Comparison of ENCODE assay signal across 9 cellular contexts in genomic region chr11:125123947-125124633, GRCh38. TPM values are rescaled to one million over a fixed set of nuclear protein-coding genes. Genes with fewer than 3 reads are reported as not detected.
DNase-seq lines count a peak whose midpoint lies in the region; ATAC-seq and TF ChIP-seq lines count a peak whose summit lies in the region.
"Had no signal": no experiment of that assay in that cellular context is flagged by ENCODE, and none has a peak within 500 bp of the region (broad histone marks: within the 10 kb centered on the region; RNA-seq: fewer than 3 reads in every experiment).

No MANE protein-coding gene starts in this region.

- H3K36me3 ChIP-seq in PC-9 (ENCODE audit: low read depth), result no peaks in the 10 kb centered on the region
- H3K36me3 ChIP-seq in body of pancreas (replicated peaks in 1 of 2; ENCODE audit: insufficient read depth in 1 of 2, low read depth in 2 of 2), result no peaks in the 10 kb centered on the region

- TF ChIP-seq POLR2A in body of pancreas (IDR thresholded peaks at IDR 0.05), result peak in 1 of 3 donors; percentile 17

- H3K4me1 ChIP-seq in PC-9 (replicated peaks; ENCODE audit: insufficient read depth) (peaks cover 14% of the 10 kb centered on the region), body of pancreas (peaks cover 9% of the 10 kb centered on the region)

- H3K4me2 ChIP-seq in PC-9, result peak overlapping the region; percentile 88

- peak overlapping the region; percentile 91 for H2AFZ ChIP-seq in PC-9

- H3K9me3 Mint-ChIP-seq in stimulated activated naive B cell treated with anti-CD40 and anti-IgM and Interleukin-4, amounts not matched to agents 10 μg/mL and 1 μg/mL and 100 μg/mL, for 72 hours, result peaks cover 0 to 4% of the 10 kb centered on the region in 2 donors

- peaks cover 0 to 6% of the 10 kb centered on the region in 2 donors for H3K4me1 Mint-ChIP-seq in stimulated activated naive B cell treated with anti-CD40 and anti-IgM and Interleukin-4, amounts not matched to agents 10 μg/mL and 1 μg/mL and 100 μg/mL, for 72 hours

- H3K4me3 ChIP-seq in PC-9 (peak overlapping the region; percentile 57), body of pancreas (no peak overlapping the region)
- H3K4me3 ChIP-seq: skin epidermis had no signal

- H3K9me2 ChIP-seq in PC-9 (ENCODE audit: insufficient read depth), result no peaks in the 10 kb centered on the region

- peaks cover 5% of the 10 kb centered on the region; the same call in 1 of the 2 replicates for H3F3A ChIP-seq in PC-9 (ENCODE audit: insufficient read depth, low read depth)

- H3K27me3 ChIP-seq in PC-9 (ENCODE audit: insufficient read depth, low read depth) (no peaks in the 10 kb centered on the region), body of pancreas (no peaks in the 10 kb centered on the region)

- H3K27ac ChIP-seq in PC-9 (peak overlapping the region; percentile 57), body of pancreas (peak overlapping the region in 2 of 4 donors; percentile 22 to 33)

- peak; percentile 80 for ATAC-seq in GM18498 (IDR thresholded peaks at IDR 0.05; ENCODE audit: unreplicated experiment)
- ATAC-seq in HG03457 (IDR thresholded peaks at IDR 0.05; ENCODE audit: unreplicated experiment), result peak; percentile 71
- ATAC-seq in body of pancreas, result peak; percentile 98
- ATAC-seq in stimulated activated naive B cell treated with anti-CD40 and anti-IgM and Interleukin-4, amounts not matched to agents 10 μg/mL and 1 μg/mL and 100 μg/mL, for 72 hours (replicated peaks), result peak; percentile 71 to 82
- no peak for ATAC-seq in HG03460 (IDR thresholded peaks at IDR 0.05; ENCODE audit: unreplicated experiment)

- POLR2A ChIA-PET in PC-9 (lab: Charles Lee; ENCODE audit: unreplicated experiment), result interaction anchor here (0.8 kb wide), 1 partner anchor 764 kb away, joined by 21 read pairs; no protein-coding TSS in a partner anchor

- H3K9me3 ChIP-seq in PC-9 (ENCODE audit: insufficient read depth, low read depth), result no peaks in the 10 kb centered on the region
- no peaks in the 10 kb centered on the region for H3K9me3 ChIP-seq in body of pancreas

- no peaks in the 10 kb centered on the region for H3K36me3 Mint-ChIP-seq in stimulated activated naive B cell treated with anti-CD40 and anti-IgM and Interleukin-4, amounts not matched to agents 10 μg/mL and 1 μg/mL and 100 μg/mL, for 72 hours

- H3K4me3 Mint-ChIP-seq in stimulated activated naive B cell treated with anti-CD40 and anti-IgM and Interleukin-4, amounts not matched to agents 10 μg/mL and 1 μg/mL and 100 μg/mL, for 72 hours, result peak overlapping the region in 1 of 2 donors; percentile 23

- peak; percentile 32 for DNase-seq in AG08396 (ENCODE audit: low spot score)
- DNase-seq in PC-9, result peak; percentile 45 to 72
- DNase-seq in body of pancreas, result peak; percentile 67 to 80 (median 75)
- DNase-seq in kidney tubule cell (ENCODE audit: low spot score), result peak; percentile 58
- no peak for DNase-seq in stimulated activated naive B cell treated with anti-CD40 and anti-IgM and Interleukin-4, amounts not matched to agents 10 μg/mL and 1 μg/mL and 100 μg/mL, for 72 hours

- TF ChIP-seq CTCF in PC-9 (conservative IDR thresholded peaks at IDR 0.05) (peak; percentile 80), body of pancreas (IDR thresholded peaks at IDR 0.05) (peak; percentile 30 to 69 (median 56))

- CTCF ChIA-PET in PC-9 (lab: Charles Lee), result interaction anchor here (0.8 to 1.6 kb wide), 3 partner anchors 13 to 63 kb away, joined by 3 read pairs; partner anchors contain the start of gene TMEM218

- H3K27ac Mint-ChIP-seq in stimulated activated naive B cell treated with anti-CD40 and anti-IgM and Interleukin-4, amounts not matched to agents 10 μg/mL and 1 μg/mL and 100 μg/mL, for 72 hours, result no peak overlapping the region

- H3K27me3 Mint-ChIP-seq in stimulated activated naive B cell treated with anti-CD40 and anti-IgM and Interleukin-4, amounts not matched to agents 10 μg/mL and 1 μg/mL and 100 μg/mL, for 72 hours, result peaks cover 28 to 60% of the 10 kb centered on the region in 2 donors

- H4K20me1 ChIP-seq in PC-9 (ENCODE audit: insufficient read depth), result no peaks in the 10 kb centered on the region

- BruUV-seq in PC-9 (replicated peaks; lab: Mats Ljungman, UMichigan), result no TSS peak

- intact Hi-C loops in PC-9 (cut with micrococcal nuclease; ENCODE audit: unreplicated experiment), result loop anchor here (2.0 kb wide), 1 partner anchor 61 kb away; the partner anchor contains the start of gene SLC37A2
- intact Hi-C loops in body of pancreas (cut with DNase I), result no loop called here

- H3K79me2 ChIP-seq in PC-9 (ENCODE audit: low read depth), result no peaks in the 10 kb centered on the region

- WGBS in body of pancreas, 2 donors, result 55% methylated on average over 10 of the region's 10 CpGs

RNA-seq across cellular contexts. Expression of gene TMEM218, which starts 12.7 kb away (rescaled TPM):
- 16.4 and 20.5 TPM in 2 replicates for total RNA-seq in PC-9 (2021)
- 10 to 100 TPM in 1 of 2 donors, 1 to 10 TPM in 1; 8.8 to 10.2 TPM for total RNA-seq in body of pancreas

RNA-seq across cellular contexts. Expression of gene PKNOX2, which starts 40.5 kb away (rescaled TPM):
- total RNA-seq in PC-9 (2021) (not detected in 2 replicates), body of pancreas (1 to 10 TPM; 4.2 to 4.9 TPM)
